In the genomic region with DNA sequence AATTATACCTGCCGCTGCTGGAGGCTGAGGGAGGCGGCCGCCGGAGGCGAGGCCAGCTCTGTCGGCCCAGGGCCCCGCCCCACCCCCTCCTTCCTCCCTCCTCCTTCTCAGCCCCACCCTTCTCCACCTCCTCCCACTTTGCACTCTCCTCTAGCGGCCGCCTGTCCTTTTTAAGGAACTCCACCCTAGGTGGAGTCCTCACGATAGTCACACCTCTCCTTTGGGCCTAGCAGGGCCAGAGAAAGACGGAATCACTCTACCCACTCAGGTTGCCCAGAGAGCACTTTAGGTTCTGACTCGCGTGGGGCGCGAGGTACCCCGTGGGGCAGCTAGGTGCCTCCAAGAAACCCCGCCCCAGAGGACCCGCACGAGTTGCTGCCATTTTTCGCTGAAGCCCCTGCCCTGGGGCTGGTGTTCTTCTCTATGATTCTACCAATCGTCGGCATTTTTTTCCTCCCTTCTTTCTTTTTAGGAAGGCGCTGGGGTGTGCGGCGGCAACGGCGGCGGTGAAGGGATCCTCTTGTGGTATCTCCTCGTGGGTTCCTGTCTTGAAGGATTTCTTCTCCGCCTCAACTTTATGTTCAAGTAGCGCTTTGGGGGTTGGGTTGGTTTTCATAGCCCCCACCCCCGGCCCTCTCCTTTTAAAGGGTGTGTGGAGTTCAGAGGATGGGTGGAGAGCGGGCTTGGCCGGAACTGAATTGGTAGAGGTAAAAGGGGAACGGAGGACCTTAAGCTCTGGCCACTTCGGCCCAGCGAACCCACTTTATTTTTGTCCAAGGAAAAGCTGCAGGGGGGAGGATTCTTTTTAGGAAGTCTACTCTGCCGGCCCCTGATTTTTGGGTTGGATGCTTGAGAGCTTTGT, we compare ENCODE assay signal across 8 cellular contexts. TPM values are rescaled to one million over a fixed set of nuclear protein-coding genes. Genes with fewer than 3 reads are reported as not detected.
DNase-seq lines count a peak whose midpoint lies in the region; ATAC-seq and TF ChIP-seq lines count a peak whose summit lies in the region.

A gene (plus strand): TSS at position 136 of the 862 bp plus-strand sequence. CDS start 979 bp downstream, outside the sequence.

- peak; percentile 57 for ATAC-seq in GM18517 (IDR thresholded peaks at IDR 0.05; ENCODE audit: unreplicated experiment)
- peak; percentile 59 for ATAC-seq in HG02763 (IDR thresholded peaks at IDR 0.05; ENCODE audit: unreplicated experiment)
- peak; percentile 39 for ATAC-seq in SK-N-SH treated with all-trans-retinoic acid at 6 μM for 48 hours
- peak; percentile 84 for ATAC-seq in left lung

- H3K4me3 ChIP-seq in left lung: peak within 1 kb of the TSS; percentile 42 to 45

- DNase-seq in caudate nucleus (lab: John Stamatoyannopoulos, UW) (peak in 23 of 61 donors; percentile 0 to 60 (median 16)), left lung (peak; percentile 61 to 74), globus pallidus (ENCODE audit: low spot score) (no peak), NCI-H146 (lab: John Stamatoyannopoulos, UW) (no peak)
- peak in 2 of 3 donors; percentile 17 to 43 for DNase-seq in stimulated activated CD4-positive, alpha-beta T cell treated with anti-CD3 and anti-CD28 coated beads, TNF-alpha, amount 100 ng/mL, for 48 hours (ENCODE audit: low read depth in 3 of 3)

- peak within 1 kb of the TSS; percentile 56 for H3K27ac ChIP-seq in caudate nucleus (ENCODE audit: low read depth, low read length)
- H3K27ac ChIP-seq in left lung: peak within 1 kb of the TSS; percentile 61 to 65

- no peaks in the 10 kb centered on the region for H3K9me3 ChIP-seq in left lung

- H3K27me3 ChIP-seq in left lung: no peaks in the 10 kb centered on the region

- TF ChIP-seq CTCF in left lung (IDR thresholded peaks at IDR 0.05): no peak

- H3K4me1 ChIP-seq in left lung: no peaks in the 10 kb centered on the region

- intact Hi-C loops in left lung (cut with DNase I): no loop called here

- no peaks in the 10 kb centered on the region for H3K36me3 ChIP-seq in left lung

TF ChIP-seq in SK-N-SH treated with all-trans-retinoic acid at 6 μM for 48 hours, 23 proteins besides CTCF, POLR2A, EP300 and RAD21:
- TF ChIP-seq SNAI2 (CRISPR knock-in tag; IDR thresholded peaks at IDR 0.05) (no peak), BACH2 (CRISPR knock-in tag; IDR thresholded peaks at IDR 0.05; ENCODE audit: borderline replicate concordance) (no peak), ZFP3 (CRISPR knock-in tag; IDR thresholded peaks at IDR 0.05) (no peak), RARB (CRISPR knock-in tag; IDR thresholded peaks at IDR 0.05) (no peak), ESRRG (CRISPR knock-in tag; IDR thresholded peaks at IDR 0.05) (no peak)
- TF ChIP-seq, protein P1, sequence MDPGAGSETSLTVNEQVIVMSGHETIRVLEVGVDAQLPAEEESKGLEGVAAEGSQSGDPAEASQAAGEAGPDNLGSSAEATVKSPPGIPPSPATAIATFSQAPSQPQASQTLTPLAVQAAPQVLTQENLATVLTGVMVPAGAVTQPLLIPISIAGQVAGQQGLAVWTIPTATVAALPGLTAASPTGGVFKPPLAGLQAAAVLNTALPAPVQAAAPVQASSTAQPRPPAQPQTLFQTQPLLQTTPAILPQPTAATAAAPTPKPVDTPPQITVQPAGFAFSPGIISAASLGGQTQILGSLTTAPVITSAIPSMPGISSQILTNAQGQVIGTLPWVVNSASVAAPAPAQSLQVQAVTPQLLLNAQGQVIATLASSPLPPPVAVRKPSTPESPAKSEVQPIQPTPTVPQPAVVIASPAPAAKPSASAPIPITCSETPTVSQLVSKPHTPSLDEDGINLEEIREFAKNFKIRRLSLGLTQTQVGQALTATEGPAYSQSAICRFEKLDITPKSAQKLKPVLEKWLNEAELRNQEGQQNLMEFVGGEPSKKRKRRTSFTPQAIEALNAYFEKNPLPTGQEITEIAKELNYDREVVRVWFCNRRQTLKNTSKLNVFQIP (CRISPR knock-in tag; IDR thresholded peaks at IDR 0.05; ENCODE audit: borderline replicate concordance, low read depth): no peak
- TF ChIP-seq, protein P2, sequence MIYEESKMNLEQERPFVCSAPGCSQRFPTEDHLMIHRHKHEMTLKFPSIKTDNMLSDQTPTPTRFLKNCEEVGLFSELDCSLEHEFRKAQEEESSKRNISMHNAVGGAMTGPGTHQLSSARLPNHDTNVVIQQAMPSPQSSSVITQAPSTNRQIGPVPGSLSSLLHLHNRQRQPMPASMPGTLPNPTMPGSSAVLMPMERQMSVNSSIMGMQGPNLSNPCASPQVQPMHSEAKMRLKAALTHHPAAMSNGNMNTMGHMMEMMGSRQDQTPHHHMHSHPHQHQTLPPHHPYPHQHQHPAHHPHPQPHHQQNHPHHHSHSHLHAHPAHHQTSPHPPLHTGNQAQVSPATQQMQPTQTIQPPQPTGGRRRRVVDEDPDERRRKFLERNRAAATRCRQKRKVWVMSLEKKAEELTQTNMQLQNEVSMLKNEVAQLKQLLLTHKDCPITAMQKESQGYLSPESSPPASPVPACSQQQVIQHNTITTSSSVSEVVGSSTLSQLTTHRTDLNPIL (CRISPR knock-in tag; IDR thresholded peaks at IDR 0.05; ENCODE audit: low read depth): no peak

RNA-seq across cellular contexts. Expression of the gene that starts here (rescaled TPM):
- 10 to 100 TPM; 10.9 to 13.8 TPM for total RNA-seq in left lung

Comparison
In these comparisons a context has a peak if more than half of its experiments do, and no peak if none do; other contexts are left out.
1. DNase-seq: peak in left lung (2 of 2) and stimulated activated CD4-positive, alpha-beta T cell treated with anti-CD3 and anti-CD28 coated beads, TNF-alpha, amount 100 ng/mL, for 48 hours (2 of 3); none in globus pallidus (single experiment) and NCI-H146 (single experiment).
2. Peak in every context shown above with its lines, with median percentiles within 50 percentile points of each other: ATAC-seq.